Comparison of ENCODE assay signal across 29 cellular contexts in genomic region chr14:105935384-105935783, GRCh38.
DNase-seq lines count a peak whose midpoint lies in the region; FAIRE-seq lines count a peak whose summit lies in the region.
"Had no signal": no experiment of that assay in that cellular context is flagged by ENCODE, and none has a peak within 500 bp of the region (broad histone marks: within the 10 kb centered on the region; RNA-seq: fewer than 3 reads in every experiment).

No MANE protein-coding gene starts in this region.

- FAIRE-seq in RCC 7860 (lab: Jason Lieb, UNC), result no peak
- FAIRE-seq: GM12892, GM19239 had no signal

- peak; percentile 44 for DNase-seq in activated CD8-positive, alpha-beta memory T cell treated with anti-CD3 and anti-CD28 coated beads for 24 hours
- DNase-seq in activated CD8-positive, alpha-beta memory T cell treated with anti-CD3 and anti-CD28 coated beads, Interleukin-2, amount 50 U/mL, for 48 hours, result no peak
- peak; percentile 0 for DNase-seq in stimulated activated CD4-positive, alpha-beta T cell treated with anti-CD3 and anti-CD28 coated beads, Interleukin-4, amount 100 ng/mL, for 24 hours
- DNase-seq in stimulated activated CD4-positive, alpha-beta T cell treated with anti-CD3 and anti-CD28 coated beads, Interleukin-4, amount 100 ng/mL, for 4 hours, result no peak
- DNase-seq in mucosa of gallbladder (ENCODE audit: low spot score) (peak; percentile 5), RCC 7860 (ENCODE audit: low spot score) (no peak), GM19240 (ENCODE audit: insufficient read length, low spot score) (no peak)
- no peak for DNase-seq in activated effector memory CD4-positive, alpha-beta T cell treated with anti-CD3 and anti-CD28 coated beads, Interleukin-2, amount 50 U/mL, for 16 hours
- DNase-seq: 8988T; ACHN; Calu3; DMS153; DND-41; GM23248; HFFc6; KBM-7; MV-4-11; NCI-H1105 treated with DMSO at 0.1 percent for 48 hours; NCI-H146; NCI-H1930; NCI-H2107; NCI-H446 treated with DMSO at 0.1 percent for 48 hours; NCI-H526; NCI-H82; NK-92 treated with Interleukin-12 subunit alpha and Interleukin-12 subunit beta, amount 100 ng/mL, for 24 hours; PC-3; SHP77 treated with DMSO at 0.1 percent for 48 hours had no signal

Comparison
In these comparisons a context has a peak if more than half of its experiments do, and no peak if none do; other contexts are left out.
1. DNase-seq: peak in activated CD8-positive, alpha-beta memory T cell treated with anti-CD3 and anti-CD28 coated beads for 24 hours (single experiment), stimulated activated CD4-positive, alpha-beta T cell treated with anti-CD3 and anti-CD28 coated beads, Interleukin-4, amount 100 ng/mL, for 24 hours (single experiment) and mucosa of gallbladder (single experiment); none in activated CD8-positive, alpha-beta memory T cell treated with anti-CD3 and anti-CD28 coated beads, Interleukin-2, amount 50 U/mL, for 48 hours (single experiment), stimulated activated CD4-positive, alpha-beta T cell treated with anti-CD3 and anti-CD28 coated beads, Interleukin-4, amount 100 ng/mL, for 4 hours (0 of 2), RCC 7860 (single experiment), GM19240 (single experiment) and activated effector memory CD4-positive, alpha-beta T cell treated with anti-CD3 and anti-CD28 coated beads, Interleukin-2, amount 50 U/mL, for 16 hours (single experiment).